ENCODE assay signal across 10 cellular contexts in genomic region chr2:55885129-55885943, GRCh38. TPM values are rescaled to one million over a fixed set of nuclear protein-coding genes. Genes with fewer than 3 reads are reported as not detected.
DNase-seq lines count a peak whose midpoint lies in the region; ATAC-seq, FAIRE-seq and TF ChIP-seq lines count a peak whose summit lies in the region.
"Had no signal": no experiment of that assay in that cellular context is flagged by ENCODE, and none has a peak within 500 bp of the region (broad histone marks: within the 10 kb centered on the region; RNA-seq: fewer than 3 reads in every experiment).

No MANE protein-coding gene starts in this region.

- H2AFZ ChIP-seq in SK-N-SH (ENCODE audit: low read depth), result no peak overlapping the region

- ATAC-seq in GM19328 (IDR thresholded peaks at IDR 0.05; ENCODE audit: unreplicated experiment) (no peak), GM18909 (IDR thresholded peaks at IDR 0.05; ENCODE audit: poor library complexity, unreplicated experiment) (no peak)

- 34% methylated on average over 11 of the region's 11 CpGs for WGBS in SK-N-SH (ENCODE audit: low lambda C conversion rate)

- no peak for TF ChIP-seq POLR2A in H54 (IDR thresholded peaks at IDR 0.05; ENCODE audit: low read depth, low read length)

- no peak for TF ChIP-seq RAD21 in SK-N-SH (IDR thresholded peaks at IDR 0.05; ENCODE audit: low read length)

- peak overlapping the region; percentile 50; the same call in 1 of the 2 replicates for H3K9ac ChIP-seq in SK-N-SH

- H3K9me3 ChIP-seq in SK-N-SH, result no peaks in the 10 kb centered on the region

- no peaks in the 10 kb centered on the region for H4K20me1 ChIP-seq in SK-N-SH (ENCODE audit: insufficient read depth)

- CTCF ChIA-PET in SK-N-SH (lab: Yijun Ruan, JAX), result no interaction called here

- TF ChIP-seq EP300 in SK-N-SH (IDR thresholded peaks at IDR 0.05; ENCODE audit: borderline replicate concordance in 1 of 2, low read depth in 1 of 2, low read length in 1 of 2), result peak; percentile 37 to 94; a peak in 2 of 4 replicates

- H3K4me1 ChIP-seq in SK-N-SH (ENCODE audit: control insufficient read depth in 1 of 2, insufficient read depth in 2 of 2, low read depth in 1 of 2, low read length in 1 of 2), result peaks cover 0 to 62% of the 10 kb centered on the region in 2 experiments; a peak in 2 of 4 replicates

- peak; percentile 98 for FAIRE-seq in H54 (lab: Jason Lieb, UNC)

- peak overlapping the region; percentile 81 to 98; a peak in 3 of 4 replicates for H3K27ac ChIP-seq in SK-N-SH (ENCODE audit: low read depth in 2 of 2, low read length in 1 of 2)

- no peaks in the 10 kb centered on the region for H3K9me2 ChIP-seq in SK-N-SH

- POLR2A ChIA-PET in SK-N-SH (lab: Yijun Ruan, JAX), result no interaction called here

- no peak for TF ChIP-seq CTCF in SK-N-SH (IDR thresholded peaks at IDR 0.05)

- H3K4me3 ChIP-seq in SK-N-SH (ENCODE audit: low read depth in 2 of 2, low read length in 1 of 2) (no peak overlapping the region), skeletal muscle cell (ENCODE audit: low read depth, low read length) (no peak overlapping the region)

- peaks cover 55% of the 10 kb centered on the region for H3F3A ChIP-seq in SK-N-SH (replicated peaks; ENCODE audit: insufficient read depth)

- peaks cover 12% of the 10 kb centered on the region for H3K79me2 ChIP-seq in SK-N-SH (ENCODE audit: insufficient read depth)

- peaks cover 8 to 9% of the 10 kb centered on the region in 2 experiments for H3K36me3 ChIP-seq in SK-N-SH (replicated peaks in 1 of 2; ENCODE audit: control insufficient read depth in 1 of 2, insufficient read depth in 2 of 2, low read length in 1 of 2)

- peak; percentile 12 for DNase-seq in H54 (ENCODE audit: insufficient read length, low spot score)
- DNase-seq in SK-N-SH, result no peak
- peak; percentile 60 for DNase-seq in glomerular endothelial cell (ENCODE audit: extremely low read depth, low read depth, low spot score)
- DNase-seq in skeletal muscle cell (ENCODE audit: low read depth), result peak; percentile 89
- DNase-seq in NCI-H2196 treated with DMSO at 0.1 percent for 48 hours (lab: John Stamatoyannopoulos, UW; ENCODE audit: unreplicated experiment), result no peak
- DNase-seq in HuH-7 (ENCODE audit: low spot score), result no peak
- DNase-seq: retina had no signal

- H3K27me3 ChIP-seq in SK-N-SH (ENCODE audit: insufficient read depth), result no peaks in the 10 kb centered on the region

- peak overlapping the region; percentile 32; the same call in 1 of the 2 replicates for H3K4me2 ChIP-seq in SK-N-SH

TF ChIP-seq in SK-N-SH, 30 proteins besides CTCF, POLR2A, EP300 and RAD21 (continues in another document):
- no peak for TF ChIP-seq SMC3 (IDR thresholded peaks at IDR 0.05; ENCODE audit: low read depth, low read length)
- TF ChIP-seq RCOR1 (IDR thresholded peaks at IDR 0.05; ENCODE audit: low read length), result no peak
- TF ChIP-seq, protein P1, sequence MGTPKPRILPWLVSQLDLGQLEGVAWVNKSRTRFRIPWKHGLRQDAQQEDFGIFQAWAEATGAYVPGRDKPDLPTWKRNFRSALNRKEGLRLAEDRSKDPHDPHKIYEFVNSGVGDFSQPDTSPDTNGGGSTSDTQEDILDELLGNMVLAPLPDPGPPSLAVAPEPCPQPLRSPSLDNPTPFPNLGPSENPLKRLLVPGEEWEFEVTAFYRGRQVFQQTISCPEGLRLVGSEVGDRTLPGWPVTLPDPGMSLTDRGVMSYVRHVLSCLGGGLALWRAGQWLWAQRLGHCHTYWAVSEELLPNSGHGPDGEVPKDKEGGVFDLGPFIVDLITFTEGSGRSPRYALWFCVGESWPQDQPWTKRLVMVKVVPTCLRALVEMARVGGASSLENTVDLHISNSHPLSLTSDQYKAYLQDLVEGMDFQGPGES (IDR thresholded peaks at IDR 0.05; ENCODE audit: low read depth, low read length), result no peak
- no peak for TF ChIP-seq RFX5 (IDR thresholded peaks at IDR 0.05; ENCODE audit: low read length)
- no peak for TF ChIP-seq GATA2 (CRISPR knock-in tag; IDR thresholded peaks at IDR 0.05)
- no peak for TF ChIP-seq FOXJ3 (CRISPR knock-in tag; IDR thresholded peaks at IDR 0.05)
- TF ChIP-seq, protein P2, sequence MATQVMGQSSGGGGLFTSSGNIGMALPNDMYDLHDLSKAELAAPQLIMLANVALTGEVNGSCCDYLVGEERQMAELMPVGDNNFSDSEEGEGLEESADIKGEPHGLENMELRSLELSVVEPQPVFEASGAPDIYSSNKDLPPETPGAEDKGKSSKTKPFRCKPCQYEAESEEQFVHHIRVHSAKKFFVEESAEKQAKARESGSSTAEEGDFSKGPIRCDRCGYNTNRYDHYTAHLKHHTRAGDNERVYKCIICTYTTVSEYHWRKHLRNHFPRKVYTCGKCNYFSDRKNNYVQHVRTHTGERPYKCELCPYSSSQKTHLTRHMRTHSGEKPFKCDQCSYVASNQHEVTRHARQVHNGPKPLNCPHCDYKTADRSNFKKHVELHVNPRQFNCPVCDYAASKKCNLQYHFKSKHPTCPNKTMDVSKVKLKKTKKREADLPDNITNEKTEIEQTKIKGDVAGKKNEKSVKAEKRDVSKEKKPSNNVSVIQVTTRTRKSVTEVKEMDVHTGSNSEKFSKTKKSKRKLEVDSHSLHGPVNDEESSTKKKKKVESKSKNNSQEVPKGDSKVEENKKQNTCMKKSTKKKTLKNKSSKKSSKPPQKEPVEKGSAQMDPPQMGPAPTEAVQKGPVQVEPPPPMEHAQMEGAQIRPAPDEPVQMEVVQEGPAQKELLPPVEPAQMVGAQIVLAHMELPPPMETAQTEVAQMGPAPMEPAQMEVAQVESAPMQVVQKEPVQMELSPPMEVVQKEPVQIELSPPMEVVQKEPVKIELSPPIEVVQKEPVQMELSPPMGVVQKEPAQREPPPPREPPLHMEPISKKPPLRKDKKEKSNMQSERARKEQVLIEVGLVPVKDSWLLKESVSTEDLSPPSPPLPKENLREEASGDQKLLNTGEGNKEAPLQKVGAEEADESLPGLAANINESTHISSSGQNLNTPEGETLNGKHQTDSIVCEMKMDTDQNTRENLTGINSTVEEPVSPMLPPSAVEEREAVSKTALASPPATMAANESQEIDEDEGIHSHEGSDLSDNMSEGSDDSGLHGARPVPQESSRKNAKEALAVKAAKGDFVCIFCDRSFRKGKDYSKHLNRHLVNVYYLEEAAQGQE (IDR thresholded peaks at IDR 0.05; ENCODE audit: low read depth, low read length), result no peak
- TF ChIP-seq TEAD4 (IDR thresholded peaks at IDR 0.05; ENCODE audit: borderline replicate concordance, insufficient read depth), result peak; percentile 62; the same call in 1 of the 2 replicates
- TF ChIP-seq, protein P3, sequence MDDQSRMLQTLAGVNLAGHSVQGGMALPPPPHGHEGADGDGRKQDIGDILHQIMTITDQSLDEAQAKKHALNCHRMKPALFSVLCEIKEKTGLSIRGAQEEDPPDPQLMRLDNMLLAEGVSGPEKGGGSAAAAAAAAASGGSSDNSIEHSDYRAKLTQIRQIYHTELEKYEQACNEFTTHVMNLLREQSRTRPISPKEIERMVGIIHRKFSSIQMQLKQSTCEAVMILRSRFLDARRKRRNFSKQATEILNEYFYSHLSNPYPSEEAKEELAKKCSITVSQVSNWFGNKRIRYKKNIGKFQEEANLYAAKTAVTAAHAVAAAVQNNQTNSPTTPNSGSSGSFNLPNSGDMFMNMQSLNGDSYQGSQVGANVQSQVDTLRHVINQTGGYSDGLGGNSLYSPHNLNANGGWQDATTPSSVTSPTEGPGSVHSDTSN (IDR thresholded peaks at IDR 0.05), result peak; percentile 75
- no peak for TF ChIP-seq EZH2phosphoT487 (IDR thresholded peaks at IDR 0.05; ENCODE audit: borderline replicate concordance, low read depth)
- no peak for TF ChIP-seq MXI1 (IDR thresholded peaks at IDR 0.05; ENCODE audit: low read depth, low read length)
- TF ChIP-seq, protein P4, sequence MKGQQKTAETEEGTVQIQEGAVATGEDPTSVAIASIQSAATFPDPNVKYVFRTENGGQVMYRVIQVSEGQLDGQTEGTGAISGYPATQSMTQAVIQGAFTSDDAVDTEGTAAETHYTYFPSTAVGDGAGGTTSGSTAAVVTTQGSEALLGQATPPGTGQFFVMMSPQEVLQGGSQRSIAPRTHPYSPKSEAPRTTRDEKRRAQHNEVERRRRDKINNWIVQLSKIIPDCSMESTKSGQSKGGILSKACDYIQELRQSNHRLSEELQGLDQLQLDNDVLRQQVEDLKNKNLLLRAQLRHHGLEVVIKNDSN (IDR thresholded peaks at IDR 0.05; ENCODE audit: borderline replicate concordance, low read depth), result peak; percentile 76
- peak; percentile 69; the same call in 1 of the 2 replicates for TF ChIP-seq FOXM1 (IDR thresholded peaks at IDR 0.05; ENCODE audit: low read depth)
- TF ChIP-seq YY1 (IDR thresholded peaks at IDR 0.05; ENCODE audit: low read depth), result peak; percentile 72; the same call in 1 of the 2 replicates
- TF ChIP-seq ELF1 (IDR thresholded peaks at IDR 0.05), result peak; percentile 38; the same call in 1 of the 2 replicates
- TF ChIP-seq RXRA (IDR thresholded peaks at IDR 0.05; ENCODE audit: borderline replicate concordance, low read depth), result 0 out of 2 replicates have a peak, but pooled peaks have one; percentile 45
- no peak for TF ChIP-seq TAF1 (IDR thresholded peaks at IDR 0.05; ENCODE audit: borderline replicate concordance, low read depth, low read length)
- peak; percentile 97 for TF ChIP-seq NFIC (IDR thresholded peaks at IDR 0.05; ENCODE audit: borderline replicate concordance)
- no peak for TF ChIP-seq NRF1 (IDR thresholded peaks at IDR 0.05; ENCODE audit: low read depth, low read length)
- TF ChIP-seq JUND (IDR thresholded peaks at IDR 0.05), result peak; percentile 98
- TF ChIP-seq TCF12 (IDR thresholded peaks at IDR 0.05), result peak; percentile 89
- peak; percentile 98 for TF ChIP-seq FOSL2 (IDR thresholded peaks at IDR 0.05; ENCODE audit: borderline replicate concordance, low read depth)
- peak; percentile 78 for TF ChIP-seq MEF2A (IDR thresholded peaks at IDR 0.05; ENCODE audit: borderline replicate concordance, low read depth)
- no peak for TF ChIP-seq SIN3A (IDR thresholded peaks at IDR 0.05; ENCODE audit: borderline replicate concordance, low read depth, low read length)
- no peak for TF ChIP-seq GABPA (IDR thresholded peaks at IDR 0.05; ENCODE audit: low read depth)
- TF ChIP-seq USF2 (IDR thresholded peaks at IDR 0.05; ENCODE audit: borderline replicate concordance, low read depth, low read length), result no peak

RNA-seq across cellular contexts. Expression of gene EFEMP1, which starts 38.2 kb away (rescaled TPM):
- 1,015 and 1,290 TPM in 2 replicates for polyA plus RNA-seq in SK-N-SH (2012; rRNA removed)
- polyA plus RNA-seq in SK-N-SH (2012; cell fraction: cytosol; rRNA removed), result 876 and 1,005 TPM in 2 replicates
- polyA plus RNA-seq in SK-N-SH (2012; cell fraction: nucleus; rRNA removed), result 870 and 1,070 TPM in 2 replicates
- 1,158 and 1,797 TPM in 2 replicates for total RNA-seq in glomerular endothelial cell
- total RNA-seq: T-helper 1 cell treated with Interleukin-12 subunit alpha and Interleukin-12 subunit beta and Interleukin-4 antibody, amounts not matched to agents 30 ng/mL and 1 ng/mL, for 36 hours had no signal

Comparison
In these comparisons a context has a peak if more than half of its experiments do, and no peak if none do; other contexts are left out.
1. DNase-seq: peak in H54 (single experiment), glomerular endothelial cell (single experiment) and skeletal muscle cell (single experiment); none in SK-N-SH (single experiment), NCI-H2196 treated with DMSO at 0.1 percent for 48 hours (single experiment) and HuH-7 (single experiment).